In the genomic region with DNA sequence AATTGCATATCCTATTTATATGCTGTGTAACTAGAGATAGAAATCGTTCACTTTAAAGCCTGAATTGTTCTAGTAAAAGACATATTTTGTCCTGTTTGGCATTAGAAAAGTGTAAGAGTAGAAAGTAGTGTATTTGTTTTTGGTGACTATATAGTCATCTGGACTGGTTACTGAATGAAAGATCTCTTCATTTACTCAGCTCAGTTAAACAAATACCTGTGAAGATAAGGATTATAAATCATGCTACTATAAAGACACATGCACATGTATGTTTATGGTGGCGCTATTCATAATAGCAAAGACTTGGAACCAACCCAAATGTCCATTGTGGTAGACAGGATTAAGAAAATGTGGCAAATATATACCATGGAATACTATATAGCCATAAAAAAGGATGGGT, we compare ENCODE assay signal across 9 cellular contexts.
"Had no signal": no experiment of that assay in that cellular context is flagged by ENCODE, and none has a peak within 500 bp of the region (broad histone marks: within the 10 kb centered on the region; RNA-seq: fewer than 3 reads in every experiment).

No MANE protein-coding gene starts in this region.

- H3K36me3 ChIP-seq: HAP-1 had no signal

- H3K9me3 ChIP-seq: HAP-1 had no signal

- FAIRE-seq: HTR-8/SVneo, K562 had no signal

- H3K4me3 ChIP-seq: GM23248, HAP-1, K562 had no signal

- ATAC-seq: HCT116, K562 had no signal

- H3K4me1 ChIP-seq: HAP-1 had no signal

- DNase-seq: GM23248, GOT3, H7, IMR-90, KG1 had no signal
